In the genomic region with DNA sequence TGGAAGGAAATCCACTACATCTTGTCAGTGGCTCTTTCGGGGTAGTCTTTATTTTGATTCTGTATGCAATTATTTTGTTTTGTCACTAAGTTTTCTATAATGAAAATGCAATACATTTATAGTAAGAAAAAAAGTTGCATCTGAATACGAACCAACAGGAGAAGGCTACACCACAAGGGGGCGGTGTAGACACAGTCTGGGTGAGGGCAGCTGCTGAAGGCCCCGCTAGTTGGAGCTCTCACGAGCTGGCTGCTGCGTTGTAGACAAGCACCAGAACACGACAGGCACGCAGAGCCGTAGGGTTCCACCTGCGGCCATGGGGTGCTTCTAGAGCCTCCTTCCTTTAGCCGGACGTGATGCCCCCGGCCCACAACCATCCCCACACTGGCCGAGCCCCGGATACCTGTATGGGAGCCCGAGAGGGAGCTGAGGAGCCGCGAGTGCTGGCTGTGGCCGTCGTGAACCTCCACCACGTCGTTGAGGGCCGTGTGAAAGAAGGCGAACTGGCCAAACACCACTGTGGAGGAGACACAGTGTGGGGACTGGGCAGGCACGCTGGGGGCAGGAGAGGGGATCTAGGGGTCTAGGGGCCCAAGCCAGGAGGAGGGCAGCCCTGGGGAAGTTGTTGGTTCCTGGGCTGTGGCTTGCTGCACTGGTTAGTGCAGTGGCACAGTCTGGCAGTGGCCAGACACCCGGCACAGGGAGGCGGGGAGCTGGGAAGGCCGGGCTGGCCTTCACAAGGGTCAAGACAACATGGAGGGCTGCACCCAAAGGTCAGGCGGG, we compare ENCODE assay signal across 9 cellular contexts.
DNase-seq lines count a peak whose midpoint lies in the region; ATAC-seq, FAIRE-seq and TF ChIP-seq lines count a peak whose summit lies in the region.
"Had no signal": no experiment of that assay in that cellular context is flagged by ENCODE, and none has a peak within 500 bp of the region (broad histone marks: within the 10 kb centered on the region; RNA-seq: fewer than 3 reads in every experiment).

No MANE protein-coding gene starts in this region.

- no peak overlapping the region for H3K4me3 ChIP-seq in fibroblast of mammary gland (ENCODE audit: control insufficient read depth, low read depth, low read length)
- H3K4me3 ChIP-seq in neural cell (ENCODE audit: low read length) = no peak overlapping the region
- H3K4me3 ChIP-seq: BLaER1 treated with 17β-estradiol and CSF1 and Interleukin-3, amounts not matched to agents 10 nM and 100 nM had no signal

- no peaks in the 10 kb centered on the region for H3K9me3 ChIP-seq in neural cell (ENCODE audit: low read length)
- H3K9me3 ChIP-seq: BLaER1 treated with 17β-estradiol and CSF1 and Interleukin-3, amounts not matched to agents 10 nM and 100 nM had no signal

- FAIRE-seq in RCC 7860 (lab: Jason Lieb, UNC) = peak; percentile 20

- TF ChIP-seq CTCF in fibroblast of mammary gland (conservative IDR thresholded peaks at IDR 0.05; ENCODE audit: control insufficient read depth, insufficient read depth, low read depth, low read length) (peak; percentile 100), neural cell (IDR thresholded peaks at IDR 0.05; ENCODE audit: poor library complexity, severe bottlenecking) (peak; percentile 98)

- no peaks in the 10 kb centered on the region for H3K36me3 ChIP-seq in neural cell (ENCODE audit: insufficient read depth, low read length)
- H3K36me3 ChIP-seq: BLaER1 treated with 17β-estradiol and CSF1 and Interleukin-3, amounts not matched to agents 10 nM and 100 nM had no signal

- DNase-seq in NK-92 treated with Interleukin-12 subunit alpha and Interleukin-12 subunit beta, amount 100 ng/mL, for 24 hours (lab: John Stamatoyannopoulos, UW) = peak; percentile 53
- DNase-seq in NK-92 (lab: John Stamatoyannopoulos, UW; ENCODE audit: unreplicated experiment) (no peak), LHCN-M2 (ENCODE audit: low read depth) (peak; percentile 67), RCC 7860 (ENCODE audit: low spot score) (peak; percentile 54), fibroblast of mammary gland (ENCODE audit: low read depth) (peak; percentile 84)
- peak; percentile 89 to 90 for DNase-seq in activated T-cell treated with anti-CD3 and anti-CD28 coated beads, Interleukin-2, amount 50 U/mL, for 48 hours
- DNase-seq in stimulated activated naive CD8-positive, alpha-beta T cell treated with anti-CD3 and anti-CD28 coated beads, Interleukin-15, Interleukin-2, amounts not matched to agents 100 U/mL and 50 U/mL, for 24 hours = peak; percentile 91

- no peaks in the 10 kb centered on the region for H3K27me3 ChIP-seq in neural cell (ENCODE audit: insufficient read depth, low read depth, low read length)
- H3K27me3 ChIP-seq: BLaER1 treated with 17β-estradiol and CSF1 and Interleukin-3, amounts not matched to agents 10 nM and 100 nM had no signal

- H3K9me2 ChIP-seq in neural cell (ENCODE audit: insufficient read depth, low read length) = no peaks in the 10 kb centered on the region

- TF ChIP-seq RAD21 in neural cell (conservative IDR thresholded peaks at IDR 0.05) = peak; percentile 87

- no peaks in the 10 kb centered on the region for H3K79me2 ChIP-seq in neural cell (replicated peaks; ENCODE audit: insufficient read depth, low read length)

- peak; percentile 83 for ATAC-seq in stimulated activated naive CD8-positive, alpha-beta T cell treated with anti-CD3 and anti-CD28 coated beads, Interleukin-15, Interleukin-2, amounts not matched to agents 100 U/mL and 50 U/mL, for 24 hours

- no peak overlapping the region for H3K27ac ChIP-seq in neural cell (ENCODE audit: low read length)
- H3K27ac ChIP-seq: BLaER1 treated with 17β-estradiol and CSF1 and Interleukin-3, amounts not matched to agents 10 nM and 100 nM had no signal

- H4K20me1 ChIP-seq in neural cell (ENCODE audit: insufficient read depth) = no peaks in the 10 kb centered on the region
- H4K20me1 ChIP-seq: BLaER1 treated with 17β-estradiol and CSF1 and Interleukin-3, amounts not matched to agents 10 nM and 100 nM had no signal

- no peaks in the 10 kb centered on the region for H3F3A ChIP-seq in neural cell (ENCODE audit: insufficient read depth, low read length, poor library complexity, severe bottlenecking)

- no peak overlapping the region for H3K9ac ChIP-seq in neural cell (ENCODE audit: low read length)
- H3K9ac ChIP-seq: BLaER1 treated with 17β-estradiol and CSF1 and Interleukin-3, amounts not matched to agents 10 nM and 100 nM had no signal

- H3K4me2 ChIP-seq in neural cell (ENCODE audit: low read length) = no peak overlapping the region
- H3K4me2 ChIP-seq: BLaER1 treated with 17β-estradiol and CSF1 and Interleukin-3, amounts not matched to agents 10 nM and 100 nM had no signal

- no peak for TF ChIP-seq EP300 in neural cell (conservative IDR thresholded peaks at IDR 0.05; ENCODE audit: poor library complexity, severe bottlenecking)

- H2AFZ ChIP-seq in neural cell (ENCODE audit: low read depth, low read length) = no peak overlapping the region

TF ChIP-seq in neural cell, 6 proteins besides CTCF, POLR2A, EP300 and RAD21:
- TF ChIP-seq SMC3 (conservative IDR thresholded peaks at IDR 0.05; ENCODE audit: poor library complexity) = peak; percentile 96
- no peak for TF ChIP-seq MXI1 (conservative IDR thresholded peaks at IDR 0.05; ENCODE audit: poor library complexity, severe bottlenecking)
